1 cellular context compared by ENCODE assay signal in the genomic region with DNA sequence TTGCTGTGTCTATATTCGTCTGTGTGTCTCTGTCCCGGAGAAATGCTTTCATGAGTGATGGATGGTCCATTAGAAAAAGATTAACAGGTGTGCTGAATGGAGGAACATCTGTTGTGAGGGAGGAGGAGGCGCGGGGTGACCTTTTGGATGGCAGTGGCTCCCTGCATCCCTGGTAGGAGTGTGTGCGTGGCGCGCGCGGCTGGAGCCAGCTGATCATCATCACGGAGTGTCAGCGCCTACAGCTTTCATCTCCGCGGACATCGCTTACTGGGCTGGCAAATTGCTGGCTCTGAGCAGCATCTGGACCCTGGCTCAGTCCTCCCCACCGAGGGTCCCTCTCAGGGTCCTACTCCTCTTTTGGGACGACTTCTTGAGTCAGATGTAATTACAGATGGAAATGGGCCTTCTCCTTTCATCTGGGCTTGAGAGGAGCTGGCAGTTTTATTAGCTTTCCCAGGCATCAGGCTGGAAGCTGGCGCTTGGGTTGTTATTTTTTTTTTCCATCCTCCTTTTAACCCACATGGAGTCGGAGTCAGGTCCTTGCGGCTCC.
TF ChIP-seq lines count a peak whose summit lies in the region.

No MANE protein-coding gene starts in this region.

TF ChIP-seq in SK-N-SH treated with all-trans-retinoic acid at 6 μM for 48 hours, 23 proteins besides CTCF, POLR2A, EP300 and RAD21 (continued from another document):
- TF ChIP-seq, protein P1, sequence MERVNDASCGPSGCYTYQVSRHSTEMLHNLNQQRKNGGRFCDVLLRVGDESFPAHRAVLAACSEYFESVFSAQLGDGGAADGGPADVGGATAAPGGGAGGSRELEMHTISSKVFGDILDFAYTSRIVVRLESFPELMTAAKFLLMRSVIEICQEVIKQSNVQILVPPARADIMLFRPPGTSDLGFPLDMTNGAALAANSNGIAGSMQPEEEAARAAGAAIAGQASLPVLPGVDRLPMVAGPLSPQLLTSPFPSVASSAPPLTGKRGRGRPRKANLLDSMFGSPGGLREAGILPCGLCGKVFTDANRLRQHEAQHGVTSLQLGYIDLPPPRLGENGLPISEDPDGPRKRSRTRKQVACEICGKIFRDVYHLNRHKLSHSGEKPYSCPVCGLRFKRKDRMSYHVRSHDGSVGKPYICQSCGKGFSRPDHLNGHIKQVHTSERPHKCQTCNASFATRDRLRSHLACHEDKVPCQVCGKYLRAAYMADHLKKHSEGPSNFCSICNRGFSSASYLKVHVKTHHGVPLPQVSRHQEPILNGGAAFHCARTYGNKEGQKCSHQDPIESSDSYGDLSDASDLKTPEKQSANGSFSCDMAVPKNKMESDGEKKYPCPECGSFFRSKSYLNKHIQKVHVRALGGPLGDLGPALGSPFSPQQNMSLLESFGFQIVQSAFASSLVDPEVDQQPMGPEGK (CRISPR knock-in tag; IDR thresholded peaks at IDR 0.05; ENCODE audit: borderline replicate concordance), result no peak
- no peak for TF ChIP-seq ZNF70 (CRISPR knock-in tag; IDR thresholded peaks at IDR 0.05)
- TF ChIP-seq, protein P2, sequence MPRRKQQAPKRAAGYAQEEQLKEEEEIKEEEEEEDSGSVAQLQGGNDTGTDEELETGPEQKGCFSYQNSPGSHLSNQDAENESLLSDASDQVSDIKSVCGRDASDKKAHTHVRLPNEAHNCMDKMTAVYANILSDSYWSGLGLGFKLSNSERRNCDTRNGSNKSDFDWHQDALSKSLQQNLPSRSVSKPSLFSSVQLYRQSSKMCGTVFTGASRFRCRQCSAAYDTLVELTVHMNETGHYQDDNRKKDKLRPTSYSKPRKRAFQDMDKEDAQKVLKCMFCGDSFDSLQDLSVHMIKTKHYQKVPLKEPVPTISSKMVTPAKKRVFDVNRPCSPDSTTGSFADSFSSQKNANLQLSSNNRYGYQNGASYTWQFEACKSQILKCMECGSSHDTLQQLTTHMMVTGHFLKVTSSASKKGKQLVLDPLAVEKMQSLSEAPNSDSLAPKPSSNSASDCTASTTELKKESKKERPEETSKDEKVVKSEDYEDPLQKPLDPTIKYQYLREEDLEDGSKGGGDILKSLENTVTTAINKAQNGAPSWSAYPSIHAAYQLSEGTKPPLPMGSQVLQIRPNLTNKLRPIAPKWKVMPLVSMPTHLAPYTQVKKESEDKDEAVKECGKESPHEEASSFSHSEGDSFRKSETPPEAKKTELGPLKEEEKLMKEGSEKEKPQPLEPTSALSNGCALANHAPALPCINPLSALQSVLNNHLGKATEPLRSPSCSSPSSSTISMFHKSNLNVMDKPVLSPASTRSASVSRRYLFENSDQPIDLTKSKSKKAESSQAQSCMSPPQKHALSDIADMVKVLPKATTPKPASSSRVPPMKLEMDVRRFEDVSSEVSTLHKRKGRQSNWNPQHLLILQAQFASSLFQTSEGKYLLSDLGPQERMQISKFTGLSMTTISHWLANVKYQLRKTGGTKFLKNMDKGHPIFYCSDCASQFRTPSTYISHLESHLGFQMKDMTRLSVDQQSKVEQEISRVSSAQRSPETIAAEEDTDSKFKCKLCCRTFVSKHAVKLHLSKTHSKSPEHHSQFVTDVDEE (CRISPR knock-in tag; IDR thresholded peaks at IDR 0.05), result no peak
- TF ChIP-seq BACH2 (CRISPR knock-in tag; IDR thresholded peaks at IDR 0.05; ENCODE audit: borderline replicate concordance), result no peak
